ENCODE assay signal across 8 cellular contexts in the genomic region with DNA sequence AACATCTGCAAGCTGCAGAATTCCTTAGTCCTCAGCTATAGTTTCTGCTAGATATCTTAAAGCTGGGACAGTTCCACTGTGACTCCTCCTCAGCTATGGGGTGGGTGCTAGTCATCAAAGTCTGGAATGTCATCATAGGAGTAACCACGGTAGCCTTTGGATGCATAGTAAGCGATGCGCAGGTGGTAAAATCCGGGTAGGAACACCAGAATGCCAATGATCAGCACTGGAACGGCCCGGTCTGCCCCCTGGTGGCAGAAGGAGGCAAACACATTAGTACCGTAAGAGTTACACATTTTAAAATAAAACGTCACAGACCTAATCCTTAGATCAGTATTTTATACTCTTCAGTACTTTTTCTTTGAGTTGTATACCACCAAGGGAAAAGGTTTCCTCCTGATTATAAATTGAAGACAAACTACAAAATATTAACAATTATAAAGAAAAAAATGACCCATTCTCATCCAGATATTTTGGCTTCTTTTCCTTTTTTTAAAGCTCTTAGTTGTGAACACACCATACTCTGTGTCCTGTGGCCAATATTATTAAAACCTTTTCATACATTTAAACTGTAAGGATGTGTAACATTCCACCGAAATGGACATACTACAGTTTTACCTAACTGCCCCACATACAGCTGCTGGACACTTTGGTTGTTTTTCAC. TPM values are rescaled to one million over a fixed set of nuclear protein-coding genes. Genes with fewer than 3 reads are reported as not detected.
DNase-seq lines count a peak whose midpoint lies in the region; ATAC-seq and TF ChIP-seq lines count a peak whose summit lies in the region.

No MANE protein-coding gene starts in this region.

- POLR2A ChIA-PET in T-cell (lab: Charles Lee), result interaction anchor here in 1 of 2 donors (0.5 to 0.6 kb wide), 4 partner anchors 10 to 53 kb away, joined by 3 to 11 read pairs (median 4); no protein-coding TSS in a partner anchor

- intact Hi-C loops in left ventricle myocardium inferior (cut with micrococcal nuclease), result no loop called here

- H3K9me3 ChIP-seq in adipocyte (ENCODE audit: control insufficient read depth, low read length) (no peaks in the 10 kb centered on the region), left ventricle myocardium inferior (replicated peaks) (no peaks in the 10 kb centered on the region)

- peaks cover 49% of the 10 kb centered on the region for H3K36me3 Mint-ChIP-seq in T-cell

- no peaks in the 10 kb centered on the region for H3K27me3 Mint-ChIP-seq in T-cell

- no peaks in the 10 kb centered on the region for H3K4me1 ChIP-seq in adipocyte (ENCODE audit: control insufficient read depth, insufficient read depth, low read length)
- no peaks in the 10 kb centered on the region for H3K4me1 ChIP-seq in left ventricle myocardium inferior

- no peak overlapping the region for H3K4me3 ChIP-seq in adipocyte (ENCODE audit: low read length)
- H3K4me3 ChIP-seq in left ventricle myocardium inferior, result no peak overlapping the region
- no peak overlapping the region for H3K4me3 ChIP-seq in retinal pigment epithelial cell (ENCODE audit: low read length)

- TF ChIP-seq CTCF in left ventricle myocardium inferior (IDR thresholded peaks at IDR 0.05; ENCODE audit: borderline replicate concordance) (peak; percentile 88), retinal pigment epithelial cell (conservative IDR thresholded peaks at IDR 0.05; ENCODE audit: low read depth, low read length) (peak; percentile 80)

- H3K4me3 Mint-ChIP-seq in T-cell, result no peak overlapping the region

- CTCF ChIA-PET in T-cell (lab: Charles Lee), result interaction anchor here (0.5 to 3.8 kb wide), 21 partner anchors 9 to 1086 kb away, joined by 3 to 54 read pairs (median 4); a partner anchor contains a TSS

- H3K4me1 Mint-ChIP-seq in T-cell, result peaks cover 9 to 18% (median 13%) of the 10 kb centered on the region in 3 donors

- peak overlapping the region in 1 of 2 donors; percentile 61 for H3K27ac Mint-ChIP-seq in T-cell

- no peak overlapping the region for H3K27ac ChIP-seq in left ventricle myocardium inferior (replicated peaks)

- no peaks in the 10 kb centered on the region for H3K27me3 ChIP-seq in adipocyte (replicated peaks; ENCODE audit: control insufficient read depth, insufficient read depth, low read length)
- no peaks in the 10 kb centered on the region for H3K27me3 ChIP-seq in left ventricle myocardium inferior (ENCODE audit: low read depth)

- H3K9me3 Mint-ChIP-seq in T-cell, result no peaks in the 10 kb centered on the region

- peak; percentile 9 to 47 for DNase-seq in NOMO-1 (lab: John Stamatoyannopoulos, UW; ENCODE audit: unreplicated experiment in 2 of 2)
- no peak for DNase-seq in NOMO-1 treated with dmso at 0.1 percent for 144 hours (lab: John Stamatoyannopoulos, UW; ENCODE audit: unreplicated experiment)
- peak; percentile 40 for DNase-seq in MV-4-11 (lab: John Stamatoyannopoulos, UW)
- DNase-seq in T-cell, result peak; percentile 27 to 82 (median 69)
- peak; percentile 84 for DNase-seq in adipocyte (ENCODE audit: low read depth)
- DNase-seq in left ventricle myocardium inferior, result peak; percentile 76
- DNase-seq in retinal pigment epithelial cell (ENCODE audit: low read depth), result no peak

- H3K9ac ChIP-seq in adipocyte (ENCODE audit: low read length), result no peak overlapping the region

- H3K36me3 ChIP-seq in adipocyte (ENCODE audit: control insufficient read depth, insufficient read depth, low read length, severe bottlenecking) (peaks cover 88% of the 10 kb centered on the region), left ventricle myocardium inferior (peaks cover 70% of the 10 kb centered on the region)

- ATAC-seq in T-cell (replicated peaks in 1 of 4) (peak; percentile 75 to 89 (median 79)), GM18520 (IDR thresholded peaks at IDR 0.05; ENCODE audit: unreplicated experiment) (no peak)

RNA-seq across cellular contexts. Expression of a gene that starts 12.1 kb away (rescaled TPM):
- total RNA-seq in T-cell, result 10 to 100 TPM; 55.6 to 72.7 (median 69.0) TPM
- 83.0 TPM for total RNA-seq in left ventricle myocardium inferior

RNA-seq across cellular contexts. Expression of a gene that starts 18.9 kb away (rescaled TPM):
- total RNA-seq in T-cell (10 to 100 TPM; 30.8 to 54.7 (median 48.2) TPM), left ventricle myocardium inferior (28.0 TPM)

RNA-seq across cellular contexts. Expression of a gene that starts 26.0 kb away (rescaled TPM):
- total RNA-seq in T-cell (10 to 100 TPM; 47.1 to 62.2 (median 48.9) TPM), left ventricle myocardium inferior (79.0 TPM)

Comparison
In these comparisons a context has a peak if more than half of its experiments do, and no peak if none do; other contexts are left out.
1. DNase-seq: peak in NOMO-1 (2 of 2), MV-4-11 (single experiment), T-cell (34 of 34), adipocyte (single experiment) and left ventricle myocardium inferior (single experiment); none in NOMO-1 treated with dmso at 0.1 percent for 144 hours (single experiment) and retinal pigment epithelial cell (single experiment).